Comparison of ENCODE assay signal across 11 cellular contexts in genomic region chr16:73037331-73037745, GRCh38. TPM values are rescaled to one million over a fixed set of nuclear protein-coding genes. Genes with fewer than 3 reads are reported as not detected.
DNase-seq lines count a peak whose midpoint lies in the region; ATAC-seq and TF ChIP-seq lines count a peak whose summit lies in the region.
"Had no signal": no experiment of that assay in that cellular context is flagged by ENCODE, and none has a peak within 500 bp of the region (broad histone marks: within the 10 kb centered on the region; RNA-seq: fewer than 3 reads in every experiment).

No MANE protein-coding gene starts in this region.

- intact Hi-C loops in natural killer cell (cut with micrococcal nuclease) = no loop called here

- DNase-seq in caudate nucleus (lab: John Stamatoyannopoulos, UW) (peak in 3 of 61 donors; percentile 13 to 32 (median 19)), natural killer cell (no peak), cortex of kidney (lab: John Stamatoyannopoulos, UW) (no peak), medulla oblongata (ENCODE audit: extremely low spot score) (no peak), suprapubic skin (ENCODE audit: low spot score in 2 of 2) (no peak), activated T-cell treated with anti-CD3 and anti-CD28 coated beads for 4 hours (no peak)
- DNase-seq: activated CD4-positive, alpha-beta memory T cell treated with anti-CD3 and anti-CD28 coated beads for 36 hours; MG63 had no signal

- H3K4me2 ChIP-seq in BLaER1 = peak overlapping the region; percentile 79

- H3K4me1 ChIP-seq in BLaER1 (peaks cover 56% of the 10 kb centered on the region), suprapubic skin (peaks cover 18% of the 10 kb centered on the region)

- WGBS in suprapubic skin = 63% methylated on average over 5 of the region's 5 CpGs

- peak overlapping the region; percentile 56 to 71 for H3K27ac Mint-ChIP-seq in natural killer cell
- H3K27ac Mint-ChIP-seq: activated CD4-positive, alpha-beta memory T cell treated with anti-CD3 and anti-CD28 coated beads for 36 hours; B cell had no signal

- TF ChIP-seq CTCF in natural killer cell (IDR thresholded peaks at IDR 0.05) = no peak
- no peak for TF ChIP-seq CTCF in suprapubic skin (IDR thresholded peaks at IDR 0.05)

- no peaks in the 10 kb centered on the region for H3K36me3 ChIP-seq in BLaER1
- H3K36me3 ChIP-seq in suprapubic skin = no peaks in the 10 kb centered on the region
- H3K36me3 ChIP-seq: MG63 had no signal

- H3K4me3 ChIP-seq in BLaER1 (no peak overlapping the region), suprapubic skin (no peak overlapping the region)
- H3K4me3 ChIP-seq: MG63 had no signal

- H3K36me3 Mint-ChIP-seq in natural killer cell = no peaks in the 10 kb centered on the region
- H3K36me3 Mint-ChIP-seq: activated CD4-positive, alpha-beta memory T cell treated with anti-CD3 and anti-CD28 coated beads for 36 hours had no signal

- H4K20me1 ChIP-seq in BLaER1 = no peaks in the 10 kb centered on the region

- peaks cover 8 to 9% of the 10 kb centered on the region in 2 donors for H3K27me3 Mint-ChIP-seq in natural killer cell (ENCODE audit: low read depth in 2 of 2)

- peak overlapping the region; percentile 84 for H3K4me3 Mint-ChIP-seq in natural killer cell
- H3K4me3 Mint-ChIP-seq: activated CD4-positive, alpha-beta memory T cell treated with anti-CD3 and anti-CD28 coated beads for 36 hours; B cell had no signal

- H3K9ac ChIP-seq in BLaER1 = no peak overlapping the region

- H3K4me1 Mint-ChIP-seq in natural killer cell = peaks cover 41 to 42% of the 10 kb centered on the region in 2 donors

- no peak for TF ChIP-seq EP300 in suprapubic skin (IDR thresholded peaks at IDR 0.05)

- no peak for TF ChIP-seq POLR2A in suprapubic skin (IDR thresholded peaks at IDR 0.05)

- ATAC-seq in HG02885 (IDR thresholded peaks at IDR 0.05; ENCODE audit: poor library complexity, unreplicated experiment) (peak; percentile 30), natural killer cell (peak; percentile 59 to 78 (median 73))

- H3K27me3 ChIP-seq in BLaER1 (peaks cover 58% of the 10 kb centered on the region), suprapubic skin (no peaks in the 10 kb centered on the region)
- H3K27me3 ChIP-seq: MG63 had no signal

- H3K27ac ChIP-seq in BLaER1 = no peak overlapping the region
- peak overlapping the region; percentile 52 for H3K27ac ChIP-seq in caudate nucleus (ENCODE audit: low read depth, low read length)
- H3K27ac ChIP-seq in suprapubic skin = no peak overlapping the region

- H3K9me3 Mint-ChIP-seq in natural killer cell = no peaks in the 10 kb centered on the region
- H3K9me3 Mint-ChIP-seq: activated CD4-positive, alpha-beta memory T cell treated with anti-CD3 and anti-CD28 coated beads for 36 hours had no signal

- H3K9me3 ChIP-seq in BLaER1 (no peaks in the 10 kb centered on the region), suprapubic skin (no peaks in the 10 kb centered on the region)
- H3K9me3 ChIP-seq: MG63 had no signal

RNA-seq across cellular contexts. Expression of gene ZFHX3, which starts 10.6 kb away (rescaled TPM):
- total RNA-seq in natural killer cell = 1 to 10 TPM; 5.8 to 7.8 (median 7.5) TPM
- 10 to 100 TPM; 10.4 to 16.1 (median 12.8) TPM for total RNA-seq in suprapubic skin
